ENCODE assay signal across 24 cellular contexts in the genomic region with DNA sequence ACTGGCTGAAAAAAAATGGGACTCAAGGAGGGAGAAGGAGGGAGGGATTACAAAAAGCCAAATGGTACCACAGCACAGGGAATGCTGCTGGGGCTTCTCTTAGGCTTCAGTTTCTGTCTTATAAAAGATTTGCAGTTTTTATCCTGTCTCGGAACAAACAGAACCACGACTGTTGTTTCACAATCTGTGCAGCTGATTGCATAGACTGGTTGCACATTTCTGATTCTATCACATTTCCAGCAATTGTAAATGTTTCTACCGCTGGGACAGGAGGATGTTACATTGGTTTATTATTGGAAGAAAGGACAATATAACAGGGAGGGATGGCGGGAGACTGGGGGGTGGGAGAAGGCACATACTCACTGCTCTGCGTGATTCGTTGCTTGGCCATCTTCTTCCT.
DNase-seq lines count a peak whose midpoint lies in the region; ATAC-seq and TF ChIP-seq lines count a peak whose summit lies in the region.
"Had no signal": no experiment of that assay in that cellular context is flagged by ENCODE, and none has a peak within 500 bp of the region (broad histone marks: within the 10 kb centered on the region; RNA-seq: fewer than 3 reads in every experiment).

No MANE protein-coding gene starts in this region.

- no peaks in the 10 kb centered on the region for H3K79me2 ChIP-seq in mammary epithelial cell (ENCODE audit: insufficient read depth, low read length)

- ATAC-seq in right lobe of liver (peak; percentile 84 to 88 (median 87)), HG02678 (IDR thresholded peaks at IDR 0.05; ENCODE audit: unreplicated experiment) (no peak)
- ATAC-seq: activated naive CD8-positive, alpha-beta T cell treated with anti-CD3 and anti-CD28 coated beads, Interleukin-2, amount 50 U/mL, for 24 hours; heart left ventricle; left lung; stimulated activated effector memory CD8-positive, alpha-beta T cell treated with anti-CD3 and anti-CD28 coated beads, Interleukin-12 subunit alpha, Interleukin-12 subunit beta, amount 100 ng/mL, for 72 hours had no signal

- no peak overlapping the region for H2AFZ ChIP-seq in mammary epithelial cell (ENCODE audit: low read depth, low read length)
- H2AFZ ChIP-seq: GM23248 had no signal

- no peaks in the 10 kb centered on the region for H3K36me3 Mint-ChIP-seq in MCF 10A (ENCODE audit: insufficient read depth, unreplicated experiment)
- H3K36me3 Mint-ChIP-seq: brain; stimulated activated effector memory CD8-positive, alpha-beta T cell treated with anti-CD3 and anti-CD28 coated beads, Interleukin-12 subunit alpha, Interleukin-12 subunit beta, amount 100 ng/mL, for 72 hours had no signal

- no peak overlapping the region for H3K4me2 ChIP-seq in mammary epithelial cell (ENCODE audit: insufficient read depth, low read depth, low read length)

- H3K4me1 Mint-ChIP-seq in MCF 10A (ENCODE audit: insufficient read depth, unreplicated experiment), result peaks cover 8% of the 10 kb centered on the region

- no peaks in the 10 kb centered on the region for H3K27me3 Mint-ChIP-seq in MCF 10A (ENCODE audit: insufficient read depth, unreplicated experiment)

- H3K9me3 Mint-ChIP-seq in MCF 10A (ENCODE audit: unreplicated experiment), result no peaks in the 10 kb centered on the region
- H3K9me3 Mint-ChIP-seq: activated naive CD8-positive, alpha-beta T cell treated with anti-CD3 and anti-CD28 coated beads, Interleukin-2, amount 50 U/mL, for 24 hours; IgD-negative memory B cell; stimulated activated effector memory CD8-positive, alpha-beta T cell treated with anti-CD3 and anti-CD28 coated beads, Interleukin-12 subunit alpha, Interleukin-12 subunit beta, amount 100 ng/mL, for 72 hours had no signal

- TF ChIP-seq POLR2A in right lobe of liver (IDR thresholded peaks at IDR 0.05) (no peak), stomach (IDR thresholded peaks at IDR 0.05) (no peak)

- BruUV-seq in MCF 10A (replicated peaks; lab: Mats Ljungman, UMichigan) (no TSS peak), mammary epithelial cell (replicated peaks; lab: Mats Ljungman, UMichigan) (no TSS peak)

- H3K9ac ChIP-seq in mammary epithelial cell (ENCODE audit: insufficient read depth, low read length), result no peak overlapping the region
- H3K9ac ChIP-seq: GM23248 had no signal

- no peak for TF ChIP-seq EP300 in stomach (IDR thresholded peaks at IDR 0.05)

- dilution Hi-C loops in mammary epithelial cell (cut with HindIII; ENCODE audit: low sequenced_read_pairs), result no loop called here

- no peak overlapping the region for H3K4me3 Mint-ChIP-seq in MCF 10A (ENCODE audit: unreplicated experiment)
- H3K4me3 Mint-ChIP-seq: activated naive CD8-positive, alpha-beta T cell treated with anti-CD3 and anti-CD28 coated beads, Interleukin-2, amount 50 U/mL, for 24 hours; brain; nephron; stimulated activated effector memory CD8-positive, alpha-beta T cell treated with anti-CD3 and anti-CD28 coated beads, Interleukin-12 subunit alpha, Interleukin-12 subunit beta, amount 100 ng/mL, for 72 hours had no signal

- H3K9me3 ChIP-seq in mammary epithelial cell (replicated peaks; ENCODE audit: insufficient read depth, low read length) (no peaks in the 10 kb centered on the region), right lobe of liver (no peaks in the 10 kb centered on the region), stomach (no peaks in the 10 kb centered on the region)
- H3K9me3 ChIP-seq: BE2C, heart left ventricle, left lung, MG63, testis had no signal

- no peak overlapping the region for H3K27ac Mint-ChIP-seq in MCF 10A (ENCODE audit: low read depth, unreplicated experiment)
- H3K27ac Mint-ChIP-seq: activated naive CD8-positive, alpha-beta T cell treated with anti-CD3 and anti-CD28 coated beads, Interleukin-2, amount 50 U/mL, for 24 hours; brain; IgD-negative memory B cell; nephron; stimulated activated effector memory CD8-positive, alpha-beta T cell treated with anti-CD3 and anti-CD28 coated beads, Interleukin-12 subunit alpha, Interleukin-12 subunit beta, amount 100 ng/mL, for 72 hours had no signal

- no peak for TF ChIP-seq CTCF in MCF 10A (IDR thresholded peaks at IDR 0.05; ENCODE audit: unreplicated experiment)
- no peak for TF ChIP-seq CTCF in mammary epithelial cell (conservative IDR thresholded peaks at IDR 0.05 in 1 of 2, IDR thresholded peaks at IDR 0.05 in 1 of 2; ENCODE audit: extremely low read depth in 1 of 2, insufficient read depth in 1 of 2, low read depth in 1 of 2, low read length in 2 of 2)
- no peak for TF ChIP-seq CTCF in right lobe of liver (IDR thresholded peaks at IDR 0.05)
- no peak for TF ChIP-seq CTCF in stomach (IDR thresholded peaks at IDR 0.05)
- no peak for TF ChIP-seq CTCF in GM10266 (IDR thresholded peaks at IDR 0.05; ENCODE audit: control insufficient read depth, insufficient read depth, low read depth, missing control alignments)

- POLR2A ChIA-PET in MCF 10A (lab: Yijun Ruan, JAX), result no interaction called here

- H3K27ac ChIP-seq in mammary epithelial cell (ENCODE audit: insufficient read depth, low read depth, low read length), result no peak overlapping the region
- H3K27ac ChIP-seq in right lobe of liver, result peak overlapping the region; percentile 48 to 83 (median 52)
- H3K27ac ChIP-seq in stomach, result no peak overlapping the region
- H3K27ac ChIP-seq: GM23248, RWPE1 had no signal

- H3K4me1 ChIP-seq in mammary epithelial cell (ENCODE audit: insufficient read depth, low read length) (peaks cover 9% of the 10 kb centered on the region), right lobe of liver (peaks cover 0 to 8% (median 0%) of the 10 kb centered on the region in 4 donors), stomach (no peaks in the 10 kb centered on the region)
- H3K4me1 ChIP-seq: BE2C, left lung, testis had no signal

- DNase-seq in MCF 10A (ENCODE audit: unreplicated experiment) (peak; percentile 31), mammary epithelial cell (no peak), dermis microvascular lymphatic vessel endothelial cell (ENCODE audit: low read depth in 2 of 2) (peak; percentile 69 to 70), right lobe of liver (no peak), NCI-H128 (lab: John Stamatoyannopoulos, UW; ENCODE audit: unreplicated experiment) (no peak), stomach (no peak), GM10266 (ENCODE audit: extremely low spot score) (no peak)
- DNase-seq: activated CD4-positive, alpha-beta T cell treated with anti-CD3 and anti-CD28 coated beads, Interleukin-2, amount 50 U/mL, for 48 hours; activated naive CD8-positive, alpha-beta T cell treated with anti-CD3 and anti-CD28 coated beads, Interleukin-2, amount 50 U/mL, for 24 hours; BE2C; GM23248; heart left ventricle; left lung; MG63; NCI-H2171 treated with DMSO at 0.1 percent for 48 hours; NCI-H526; T-helper 9 cell; testis had no signal

- H3K36me3 ChIP-seq in mammary epithelial cell (ENCODE audit: insufficient read depth, low read length) (no peaks in the 10 kb centered on the region), right lobe of liver (no peaks in the 10 kb centered on the region), stomach (no peaks in the 10 kb centered on the region)
- H3K36me3 ChIP-seq: BE2C, heart left ventricle, left lung, MG63 had no signal

- WGBS in mammary epithelial cell (ENCODE audit: low coverage, missing lambda C conversion rate), result 81% methylated on average over 6 of the region's 6 CpGs
- 33% methylated on average over 6 of the region's 6 CpGs for WGBS in right lobe of liver (ENCODE audit: insufficient coverage, low coverage, low lambda C conversion rate, missing lambda C conversion rate)
- 58 to 69% (median 67%) methylated on average over 6 of the region's 6 CpGs for WGBS in stomach, 5 donors

- intact Hi-C loops in MCF 10A (cut with micrococcal nuclease), result no loop called here
- intact Hi-C loops in mammary epithelial cell (cut with micrococcal nuclease), result no loop called here
- intact Hi-C loops in right lobe of liver (cut with DNase I), result no loop called here
- intact Hi-C loops in stomach (cut with DNase I; ENCODE audit: low total_unique reads), result no loop called here

- CTCF ChIA-PET in MCF 10A (lab: Yijun Ruan, JAX) (interaction anchor here (0.6 kb wide), 2 partner anchors 20 to 467 kb away, joined by 3 read pairs; no protein-coding TSS in a partner anchor), mammary epithelial cell (lab: Charles Lee; ENCODE audit: low non-redundant PET) (no interaction called here)

- in situ Hi-C loops in mammary epithelial cell (cut with MboI; ENCODE audit: low sequenced_read_pairs in 2 of 2), result no loop called here

- no peaks in the 10 kb centered on the region for H3K27me3 ChIP-seq in mammary epithelial cell (ENCODE audit: insufficient read depth, low read length)
- no peaks in the 10 kb centered on the region for H3K27me3 ChIP-seq in right lobe of liver
- H3K27me3 ChIP-seq in stomach, result no peaks in the 10 kb centered on the region
- H3K27me3 ChIP-seq: BE2C, heart left ventricle, left lung, MG63, testis had no signal

- H3K4me3 ChIP-seq in mammary epithelial cell (replicated peaks in 1 of 3; ENCODE audit: insufficient read depth in 1 of 3, low read depth in 2 of 3, low read length in 3 of 3) (no peak overlapping the region), right lobe of liver (peak overlapping the region in 2 of 3 donors; percentile 2 to 5), stomach (no peak overlapping the region)
- H3K4me3 ChIP-seq: GM23248, heart left ventricle, left lung, MG63, testis had no signal

- H4K20me1 ChIP-seq in mammary epithelial cell (ENCODE audit: insufficient read depth, low read length), result no peaks in the 10 kb centered on the region

Comparison
In these comparisons a context has a peak if more than half of its experiments do, and no peak if none do; other contexts are left out.
1. DNase-seq: peak in MCF 10A (single experiment) and dermis microvascular lymphatic vessel endothelial cell (2 of 2); none in mammary epithelial cell (single experiment), right lobe of liver (0 of 3), NCI-H128 (single experiment), stomach (single experiment) and GM10266 (single experiment).
2. H3K27ac ChIP-seq: peak in right lobe of liver (3 of 3); none in mammary epithelial cell (single experiment) and stomach (0 of 5).
3. H3K4me3 ChIP-seq: peak in right lobe of liver (2 of 3); none in mammary epithelial cell (0 of 3) and stomach (0 of 4).